29 cellular contexts compared by ENCODE assay signal in the genomic region with DNA sequence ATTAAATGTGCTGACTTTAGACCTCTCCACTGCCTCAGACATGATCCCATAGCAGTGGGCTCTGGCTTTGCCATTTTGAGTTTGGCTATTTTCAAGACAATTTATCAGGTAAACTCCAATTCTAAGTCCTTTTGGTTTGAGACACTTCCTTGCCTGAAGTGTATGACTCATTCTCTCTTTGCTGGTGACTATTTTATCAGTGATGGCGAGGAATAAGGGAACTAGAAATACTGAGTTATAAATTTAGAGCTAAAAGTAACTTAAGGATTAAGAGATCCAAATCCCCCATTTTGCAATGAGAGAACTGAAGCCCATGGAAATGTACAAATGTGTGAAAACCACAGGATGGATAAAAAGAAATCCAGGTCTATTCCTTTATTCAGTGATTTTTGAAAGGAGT. TPM values are rescaled to one million over a fixed set of nuclear protein-coding genes. Genes with fewer than 3 reads are reported as not detected.
DNase-seq lines count a peak whose midpoint lies in the region; ATAC-seq, FAIRE-seq and TF ChIP-seq lines count a peak whose summit lies in the region.
"Had no signal": no experiment of that assay in that cellular context is flagged by ENCODE, and none has a peak within 500 bp of the region (broad histone marks: within the 10 kb centered on the region; RNA-seq: fewer than 3 reads in every experiment).

No MANE protein-coding gene starts in this region.

- no peak overlapping the region for H3K14ac ChIP-seq in IMR-90 (replicated peaks; ENCODE audit: low read depth, low read length)

- BruUV-seq in IMR-90 (replicated peaks; lab: Mats Ljungman, UMichigan) = no TSS peak

- CTCF ChIA-PET in A549 (lab: Yijun Ruan, JAX) (interaction anchor here (1.6 kb wide), 1 partner anchor 19 kb away, joined by 3 read pairs; no protein-coding TSS in a partner anchor), IMR-90 (lab: Yijun Ruan, JAX) (interaction anchor here (0.7 kb wide), 1 partner anchor 1545 kb away, joined by 3 read pairs; no protein-coding TSS in a partner anchor)

- FAIRE-seq in A549 (lab: Jason Lieb, UNC) = no peak
- FAIRE-seq in bronchial epithelial cell (lab: Jason Lieb, UNC) = no peak
- FAIRE-seq: A204.1, GM12878, HTR-8/SVneo, keratinocyte had no signal

- no peak for TF ChIP-seq RAD21 in A549 (conservative IDR thresholded peaks at IDR 0.05 in 1 of 2, IDR thresholded peaks at IDR 0.05 in 1 of 2)
- TF ChIP-seq RAD21 in IMR-90 (IDR thresholded peaks at IDR 0.05; ENCODE audit: low read length) = no peak

- dilution Hi-C loops in IMR-90 (cut with HindIII; ENCODE audit: low sequenced_read_pairs, unreplicated experiment) = no loop called here

- H3K56ac ChIP-seq in IMR-90 (ENCODE audit: extremely low read depth, insufficient read depth, low read length) = no peak overlapping the region

- H2AK5ac ChIP-seq in IMR-90 (ENCODE audit: low read depth, low read length) = no peak overlapping the region

- H2BK20ac ChIP-seq in IMR-90 (ENCODE audit: low read depth, low read length) = no peak overlapping the region

- H4K8ac ChIP-seq in IMR-90 (ENCODE audit: low read depth in 2 of 2, low read length in 2 of 2) = no peak overlapping the region

- intact Hi-C loops in IMR-90 (cut with micrococcal nuclease) (no loop called here), upper lobe of right lung (cut with DNase I) (no loop called here)

- H4K91ac ChIP-seq in IMR-90 (ENCODE audit: insufficient read depth, low read depth, low read length) = no peak overlapping the region

- H3K9me3 ChIP-seq in A549 (no peaks in the 10 kb centered on the region), IMR-90 (ENCODE audit: control insufficient read depth, insufficient read depth, low read length) (no peaks in the 10 kb centered on the region; the same call in 1 of the 2 replicates), upper lobe of right lung (no peaks in the 10 kb centered on the region), Peyer's patch (no peaks in the 10 kb centered on the region)
- H3K9me3 ChIP-seq: BLaER1, lower lobe of right lung, right lobe of liver, SJCRH30 had no signal

- no peak overlapping the region for H3K9ac ChIP-seq in IMR-90 (ENCODE audit: low read depth, low read length)
- H3K9ac ChIP-seq: BLaER1 had no signal

- H3K36me3 ChIP-seq in IMR-90 (ENCODE audit: control insufficient read depth, insufficient read depth, low read length) (no peaks in the 10 kb centered on the region), bronchial epithelial cell (ENCODE audit: control insufficient read depth, insufficient read depth, low read length) (no peaks in the 10 kb centered on the region), upper lobe of right lung (no peaks in the 10 kb centered on the region), Peyer's patch (no peaks in the 10 kb centered on the region)
- H3K36me3 ChIP-seq: BLaER1, lower lobe of right lung, right lobe of liver, SJCRH30 had no signal

- H3K27me3 ChIP-seq in IMR-90 (ENCODE audit: control insufficient read depth, insufficient read depth, low read length) = peaks cover 29% of the 10 kb centered on the region
- H3K27me3 ChIP-seq in bronchial epithelial cell (ENCODE audit: control insufficient read depth, insufficient read depth, low read length) = no peaks in the 10 kb centered on the region
- H3K27me3 ChIP-seq in upper lobe of right lung = no peaks in the 10 kb centered on the region
- no peaks in the 10 kb centered on the region for H3K27me3 ChIP-seq in Peyer's patch
- H3K27me3 ChIP-seq: BLaER1, right lobe of liver, SJCRH30 had no signal

- no peaks in the 10 kb centered on the region for H3K79me1 ChIP-seq in IMR-90 (ENCODE audit: low read depth in 1 of 2, low read length in 2 of 2)

- H3K18ac ChIP-seq in IMR-90 (ENCODE audit: low read depth, low read length) = no peak overlapping the region

- H3K9me1 ChIP-seq in IMR-90 (ENCODE audit: insufficient read depth, low read length) = no peaks in the 10 kb centered on the region

- POLR2A ChIA-PET in A549 (lab: Yijun Ruan, JAX) = no interaction called here
- POLR2A ChIA-PET in IMR-90 (lab: Charles Lee; ENCODE audit: unreplicated experiment) = no interaction called here

- ATAC-seq in A549 = no peak
- ATAC-seq in IMR-90 (ENCODE audit: low read depth) = no peak
- ATAC-seq in upper lobe of right lung = no peak
- no peak for ATAC-seq in left lobe of liver
- ATAC-seq: GM12878, lower lobe of right lung, right lobe of liver had no signal

- TF ChIP-seq POLR2A in A549 (IDR thresholded peaks at IDR 0.05; ENCODE audit: low read length) = no peak
- no peak for TF ChIP-seq POLR2A in IMR-90 (IDR thresholded peaks at IDR 0.05; ENCODE audit: low read depth, low read length)
- TF ChIP-seq POLR2A in Peyer's patch (IDR thresholded peaks at IDR 0.05) = no peak

- no peaks in the 10 kb centered on the region for H3K4me1 ChIP-seq in A549
- no peaks in the 10 kb centered on the region for H3K4me1 ChIP-seq in IMR-90 (ENCODE audit: control insufficient read depth, insufficient read depth, low read length)
- no peaks in the 10 kb centered on the region for H3K4me1 ChIP-seq in upper lobe of right lung
- peaks cover 0 to 6% (median 0%) of the 10 kb centered on the region in 4 donors for H3K4me1 ChIP-seq in Peyer's patch
- H3K4me1 ChIP-seq: right lobe of liver, SJCRH30 had no signal

- H3K4ac ChIP-seq in IMR-90 (ENCODE audit: low read depth, low read length) = no peak overlapping the region

- WGBS in A549 (ENCODE audit: missing lambda C conversion rate) = 55% methylated on average over 1 of the region's 1 CpG
- WGBS in IMR-90 (ENCODE audit: extremely low coverage in 2 of 2, insufficient read length in 1 of 2), 2 experiments = no CpG with 5 or more reads among the region's 1 CpG

- H3K4me2 ChIP-seq in A549 (no peak overlapping the region), IMR-90 (ENCODE audit: low read depth, low read length) (no peak overlapping the region)
- H3K4me2 ChIP-seq: BLaER1 had no signal

- H2BK5ac ChIP-seq in IMR-90 (ENCODE audit: low read depth, low read length, poor library complexity, severe bottlenecking) = no peak overlapping the region

- H3K4me3 ChIP-seq in A549 (no peak overlapping the region), IMR-90 (ENCODE audit: insufficient read depth, low read depth, low read length) (no peak overlapping the region), bronchial epithelial cell (ENCODE audit: low read depth, low read length) (no peak overlapping the region), upper lobe of right lung (no peak overlapping the region), Peyer's patch (no peak overlapping the region)
- H3K4me3 ChIP-seq: BLaER1, GM12878, lower lobe of right lung, right lobe of liver, SJCRH30 had no signal

- no peak overlapping the region for H3K23ac ChIP-seq in IMR-90 (ENCODE audit: low read depth, low read length)

- no peak overlapping the region for H2AFZ ChIP-seq in IMR-90 (replicated peaks; ENCODE audit: low read length, poor library complexity)

- TF ChIP-seq EP300 in A549 (IDR thresholded peaks at IDR 0.05) = no peak

- no peak for TF ChIP-seq CTCF in A549 (IDR thresholded peaks at IDR 0.05)
- no peak for TF ChIP-seq CTCF in IMR-90 (conservative IDR thresholded peaks at IDR 0.05; ENCODE audit: low read depth, low read length)
- TF ChIP-seq CTCF in bronchial epithelial cell (IDR thresholded peaks at IDR 0.05; ENCODE audit: insufficient read depth, low read length, severe bottlenecking) = no peak
- TF ChIP-seq CTCF in upper lobe of right lung (IDR thresholded peaks at IDR 0.05) = no peak
- TF ChIP-seq CTCF in Peyer's patch (IDR thresholded peaks at IDR 0.05) = no peak

- no peak overlapping the region for H2BK15ac ChIP-seq in IMR-90 (ENCODE audit: low read depth, low read length)

- no peak overlapping the region for H4K5ac ChIP-seq in IMR-90 (ENCODE audit: low read depth, low read length)

- in situ Hi-C loops in IMR-90 (cut with MboI; ENCODE audit: low sequenced_read_pairs) = no loop called here

- no peak for DNase-seq in A549 (ENCODE audit: low read depth in 1 of 2, low spot score in 1 of 2)
- DNase-seq in IMR-90 = peak; percentile 6
- DNase-seq in RPMI7951 (ENCODE audit: low read depth) = peak; percentile 14
- peak; percentile 48 for DNase-seq in bronchial epithelial cell (ENCODE audit: low read depth)
- DNase-seq in upper lobe of right lung = no peak
- no peak for DNase-seq in central memory CD4-positive, alpha-beta T cell
- DNase-seq in Peyer's patch = no peak
- DNase-seq in left lobe of liver (ENCODE audit: low spot score) = no peak
- DNase-seq: activated CD4-positive, alpha-beta T cell treated with anti-CD3 and anti-CD28 coated beads for 48 hours; activated naive CD4-positive, alpha-beta T cell treated with Interleukin-2 at 50 U/mL for 16 hours; activated T-cell treated with anti-CD3 and anti-CD28 coated beads, Interleukin-2, amount 50 U/mL, for 48 hours; amygdala; caudate nucleus; COR-L47; DMS79 treated with DMSO at 0.1 percent for 48 hours; H7; lower lobe of right lung; NCI-H1092; NCI-H2029; NCI-H345; NCI-H774; posterior cingulate gyrus; right lobe of liver; SJCRH30 had no signal

- H3K27ac ChIP-seq in A549 (no peak overlapping the region), IMR-90 (ENCODE audit: insufficient read depth, low read length) (no peak overlapping the region), upper lobe of right lung (no peak overlapping the region), Peyer's patch (no peak overlapping the region)
- H3K27ac ChIP-seq: BLaER1, lower lobe of right lung, right lobe of liver, SJCRH30 had no signal

- no peak overlapping the region for H2AK9ac ChIP-seq in IMR-90 (replicated peaks; ENCODE audit: low read depth, low read length, poor library complexity)

- no peak overlapping the region for H2BK120ac ChIP-seq in IMR-90 (ENCODE audit: low read depth, low read length)

- no peaks in the 10 kb centered on the region for H4K20me1 ChIP-seq in IMR-90 (ENCODE audit: insufficient read depth, low read length)
- H4K20me1 ChIP-seq: BLaER1 had no signal

TF ChIP-seq in IMR-90, 13 proteins besides CTCF, POLR2A, EP300 and RAD21 (continues in another document):
- TF ChIP-seq RFX5 (IDR thresholded peaks at IDR 0.05; ENCODE audit: low read depth, low read length) = no peak
- no peak for TF ChIP-seq CEBPB (IDR thresholded peaks at IDR 0.05; ENCODE audit: low read depth, low read length)
- no peak for TF ChIP-seq MXI1 (IDR thresholded peaks at IDR 0.05; ENCODE audit: borderline replicate concordance, low read depth, low read length)

RNA-seq across cellular contexts. Expression of gene CD83, which starts 30.9 kb away (rescaled TPM):
- polyA plus RNA-seq in A549 (2011; rRNA removed) (0.94 and 1.2 TPM in 2 replicates), A549 (2017; fragmentation: RNase III; extraction: RNeasy Plus Mini Kit Qiagen cat#74134 plus additional on column Dnase treatment) (0.79 to 1.2 TPM (median 0.83 TPM) in 3 replicates), IMR-90 (2012; rRNA removed) (2.0 TPM in 2 replicates)
- 0.45 and 0.60 TPM in 2 replicates for polyA plus RNA-seq in A549 (2012; cell fraction: cytosol; rRNA removed)
- polyA plus RNA-seq in A549 (2012; cell fraction: nucleus; rRNA removed) = 0.26 and 0.49 TPM in 2 replicates
- 0.50 and 0.63 TPM in 2 replicates for polyA minus RNA-seq in A549 (2011; rRNA and poly(A)+ RNA removed)
- total RNA-seq in IMR-90 (2012; rRNA removed) (2.5 and 3.1 TPM in 2 replicates), bronchial epithelial cell (0.53 and 1.0 TPM in 2 replicates), upper lobe of right lung (26.0 TPM), Peyer's patch (10 to 100 TPM in 1 of 4 donors, 1 to 10 TPM in 2, under 1 TPM in 1; 0.53 to 15.7 (median 1.4) TPM), left lobe of liver (0.38 TPM)
- polyA plus RNA-seq in IMR-90 (2012; cell fraction: cytosol; rRNA removed) = 0.92 and 1.3 TPM in 2 replicates
- 0.29 and 1.8 TPM in 2 replicates for polyA plus RNA-seq in IMR-90 (2012; cell fraction: nucleus; rRNA removed; ENCODE audit: low replicate concordance)
- 12.8 and 14.9 TPM in 2 replicates for total RNA-seq in RPMI7951 (2014; rRNA removed; shearing (Covaris generic))

Comparison
In these comparisons a context has a peak if more than half of its experiments do, and no peak if none do; other contexts are left out.
1. DNase-seq: peak in IMR-90 (single experiment), RPMI7951 (single experiment) and bronchial epithelial cell (single experiment); none in A549 (0 of 2), upper lobe of right lung (single experiment), central memory CD4-positive, alpha-beta T cell (single experiment), Peyer's patch (0 of 3) and left lobe of liver (single experiment).